Comparison of ENCODE assay signal across 12 cellular contexts in the genomic region with DNA sequence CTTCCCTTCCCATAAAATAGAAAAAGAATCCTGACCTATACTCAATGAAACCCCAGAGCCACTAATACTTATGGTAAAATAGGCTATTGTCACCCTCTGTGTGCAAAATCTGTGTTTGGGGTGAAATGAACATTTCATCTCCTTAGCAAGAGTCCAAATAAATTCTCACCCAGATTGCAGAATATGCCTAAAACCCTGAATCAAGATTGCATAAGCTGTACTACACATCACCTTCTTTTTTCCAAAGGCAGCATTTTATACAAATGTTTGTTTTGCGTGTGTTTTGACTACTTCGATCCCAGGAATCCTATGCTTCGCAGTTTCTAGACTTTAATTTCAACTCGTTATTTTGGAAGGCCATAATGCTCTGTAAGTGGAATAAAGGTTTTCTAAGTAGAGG. TPM values are rescaled to one million over a fixed set of nuclear protein-coding genes. Genes with fewer than 3 reads are reported as not detected.
A peak's percentile ranks its signal among the peaks of the same experiment; 100 is the strongest.
DNase-seq lines count a peak whose midpoint lies in the region; ATAC-seq and TF ChIP-seq lines count a peak whose summit lies in the region.
"Had no signal": no experiment of that assay in that cellular context is flagged by ENCODE, and none has a peak within 500 bp of the region (broad histone marks: within the 10 kb centered on the region; RNA-seq: fewer than 3 reads in every experiment).

No MANE protein-coding gene starts in this region.

- no peak for DNase-seq in dorsolateral prefrontal cortex
- DNase-seq in right lobe of liver: no peak
- DNase-seq in substantia nigra (lab: John Stamatoyannopoulos, UW): no peak
- no peak for DNase-seq in A673 (ENCODE audit: low spot score)
- no peak for DNase-seq in colonic mucosa
- DNase-seq: AML-193; Caco-2; CD4-positive, alpha-beta T cell had no signal

- H3K27me3 ChIP-seq in dorsolateral prefrontal cortex (no peaks in the 10 kb centered on the region), right lobe of liver (no peaks in the 10 kb centered on the region), A673 (replicated peaks; ENCODE audit: insufficient read depth, low read depth, low read length, poor library complexity) (no peaks in the 10 kb centered on the region), colonic mucosa (no peaks in the 10 kb centered on the region)

- 33% methylated on average over 4 of the region's 4 CpGs for WGBS in right lobe of liver (ENCODE audit: insufficient coverage, low coverage, low lambda C conversion rate, missing lambda C conversion rate)

- H3K4me3 ChIP-seq in dorsolateral prefrontal cortex (peak overlapping the region in 55 of 59 donors; percentile 13 to 69 (median 47)), right lobe of liver (peak overlapping the region in 1 of 3 donors; percentile 28), A673 (ENCODE audit: low read depth, low read length, poor library complexity, severe bottlenecking) (no peak overlapping the region), colonic mucosa (no peak overlapping the region)
- H3K4me3 ChIP-seq: HAP-1 had no signal

- peak; percentile 17 to 54 (median 50) for ATAC-seq in right lobe of liver
- no peak for ATAC-seq in HG03520 (IDR thresholded peaks at IDR 0.05; ENCODE audit: unreplicated experiment)
- ATAC-seq in HG02973 (IDR thresholded peaks at IDR 0.05; ENCODE audit: unreplicated experiment): no peak

- H3K27ac ChIP-seq in dorsolateral prefrontal cortex (peak overlapping the region in 52 of 59 donors; percentile 8 to 95 (median 85)), right lobe of liver (peak overlapping the region in 2 of 3 donors; percentile 66 to 83), substantia nigra (ENCODE audit: low read depth, low read length, poor library complexity, severe bottlenecking) (peak overlapping the region; percentile 76), A673 (ENCODE audit: low read depth, low read length, poor library complexity, severe bottlenecking) (no peak overlapping the region), colonic mucosa (no peak overlapping the region)
- H3K27ac ChIP-seq: C4-2B had no signal

- CTCF ChIA-PET in A673 (lab: Charles Lee): no interaction called here

- POLR2A ChIA-PET in A673 (lab: Charles Lee; ENCODE audit: low non-redundant PET): no interaction called here

- no peak overlapping the region for H3K9ac ChIP-seq in colonic mucosa (ENCODE audit: low read depth in 2 of 2, low read length in 2 of 2)

- no peaks in the 10 kb centered on the region for H3K36me3 ChIP-seq in right lobe of liver
- no peaks in the 10 kb centered on the region for H3K36me3 ChIP-seq in A673 (ENCODE audit: insufficient read depth, low read length, poor library complexity, severe bottlenecking)
- H3K36me3 ChIP-seq in colonic mucosa: no peaks in the 10 kb centered on the region
- H3K36me3 ChIP-seq: HAP-1 had no signal

- no peak for TF ChIP-seq POLR2A in right lobe of liver (IDR thresholded peaks at IDR 0.05)

- TF ChIP-seq CTCF in dorsolateral prefrontal cortex (IDR thresholded peaks at IDR 0.05 in 54 of 56, conservative IDR thresholded peaks at IDR 0.05 in 2 of 56; ENCODE audit: low read depth in 1 of 56, partially characterized antibody in 56 of 56) (peak in 1 of 56 donors; percentile 14), right lobe of liver (IDR thresholded peaks at IDR 0.05) (no peak), A673 (conservative IDR thresholded peaks at IDR 0.05; ENCODE audit: low read depth, low read length) (no peak), colonic mucosa (IDR thresholded peaks at IDR 0.05) (no peak)

- H3K4me1 ChIP-seq in right lobe of liver: peaks cover 0 to 27% (median 7%) of the 10 kb centered on the region in 4 donors
- no peaks in the 10 kb centered on the region for H3K4me1 ChIP-seq in A673 (ENCODE audit: insufficient read depth, low read length, poor library complexity, severe bottlenecking)
- no peaks in the 10 kb centered on the region for H3K4me1 ChIP-seq in colonic mucosa
- H3K4me1 ChIP-seq: Caco-2 had no signal

- H3K9me3 ChIP-seq in right lobe of liver: no peaks in the 10 kb centered on the region
- no peaks in the 10 kb centered on the region for H3K9me3 ChIP-seq in A673 (ENCODE audit: low read depth, low read length, poor library complexity, severe bottlenecking)
- H3K9me3 ChIP-seq in colonic mucosa: no peaks in the 10 kb centered on the region
- H3K9me3 ChIP-seq: Caco-2, HAP-1 had no signal

- BruUV-seq in A673 (replicated peaks; lab: Mats Ljungman, UMichigan): no TSS peak

- intact Hi-C loops in dorsolateral prefrontal cortex (cut with DNase I) (loop anchor here in 1 of 2 donors (10.0 kb wide), 1 partner anchor 153 kb away; a partner anchor contains a TSS), right lobe of liver (cut with DNase I) (no loop called here), A673 (cut with micrococcal nuclease; ENCODE audit: unreplicated experiment) (no loop called here), colonic mucosa (cut with DNase I) (loop anchor here (5.0 kb wide), 1 partner anchor 40 kb away; no protein-coding TSS in a partner anchor)

RNA-seq across cellular contexts. Expression of a gene that starts 12.2 kb away (rescaled TPM):
- total RNA-seq in dorsolateral prefrontal cortex: 10 to 100 TPM; 23.3 to 43.1 (median 31.6) TPM
- 100 to 1,000 TPM in 3 of 6 experiments, 10 to 100 TPM in 3; 67.2 to 152 (median 104) TPM for total RNA-seq in right lobe of liver
- total RNA-seq in A673 (2021): 69.5 and 70.6 TPM in 2 replicates
- total RNA-seq in colonic mucosa: 100 to 1,000 TPM; 121 to 213 TPM

RNA-seq across cellular contexts. Expression of a gene that starts 46.1 kb away (rescaled TPM):
- 10 to 100 TPM in 119 of 120 experiments, 1 to 10 TPM in 1; 9.1 to 23.6 (median 15.5) TPM for total RNA-seq in dorsolateral prefrontal cortex
- 1 to 10 TPM; 3.2 to 7.5 (median 4.7) TPM for total RNA-seq in right lobe of liver
- total RNA-seq in A673 (2021): 0.82 and 1.5 TPM in 2 replicates
- 1 to 10 TPM; 2.4 to 4.2 TPM for total RNA-seq in colonic mucosa

Comparison
In these comparisons a context has a peak if more than half of its experiments do, and no peak if none do; other contexts are left out.
1. H3K27ac ChIP-seq: peak in dorsolateral prefrontal cortex (52 of 59), right lobe of liver (2 of 3) and substantia nigra (single experiment); none in A673 (single experiment) and colonic mucosa (single experiment).
2. H3K4me3 ChIP-seq: peak in dorsolateral prefrontal cortex (55 of 59); none in A673 (single experiment) and colonic mucosa (single experiment).
3. ATAC-seq: peak in right lobe of liver (4 of 4); none in HG03520 (single experiment) and HG02973 (single experiment).